24 cellular contexts compared by ENCODE assay signal in genomic region chr20:4697189-4697873, GRCh38. TPM values are rescaled to one million over a fixed set of nuclear protein-coding genes. Genes with fewer than 3 reads are reported as not detected.
DNase-seq lines count a peak whose midpoint lies in the region; ATAC-seq, FAIRE-seq and TF ChIP-seq lines count a peak whose summit lies in the region.
"Had no signal": no experiment of that assay in that cellular context is flagged by ENCODE, and none has a peak within 500 bp of the region (broad histone marks: within the 10 kb centered on the region; RNA-seq: fewer than 3 reads in every experiment).

No MANE protein-coding gene starts in this region.

- peak overlapping the region; percentile 13 to 95 (median 53) for H3K27ac Mint-ChIP-seq in CD4-positive, alpha-beta memory T cell
- H3K27ac Mint-ChIP-seq in activated T-helper 17 cell treated with anti-CD3 and anti-CD28 coated beads, Interleukin-2, amount 50 U/mL, for 72 hours: peak overlapping the region; percentile 74
- H3K27ac Mint-ChIP-seq in memory B cell: peak overlapping the region; percentile 2
- H3K27ac Mint-ChIP-seq: activated CD4-positive, alpha-beta T cell treated with anti-CD3 and anti-CD28 coated beads, Interleukin-2, amount 10 ng/mL, durations not matched to agents 24 days and 14 days had no signal

- CTCF ChIA-PET in A673 (lab: Charles Lee): interaction anchor here (0.5 to 1.2 kb wide), 2 partner anchors 43 to 1652 kb away, joined by 3 to 4 read pairs; no protein-coding TSS in a partner anchor
- CTCF ChIA-PET in CD4-positive, alpha-beta memory T cell (lab: Charles Lee; ENCODE audit: partially characterized antibody): interaction anchor here (0.7 to 1.7 kb wide), 5 partner anchors 9 to 84 kb away, joined by 3 to 5 read pairs (median 4); no protein-coding TSS in a partner anchor

- H3K4me1 Mint-ChIP-seq in CD4-positive, alpha-beta memory T cell: peaks cover 34 to 43% (median 39%) of the 10 kb centered on the region in 4 donors
- peaks cover 41% of the 10 kb centered on the region for H3K4me1 Mint-ChIP-seq in activated T-helper 17 cell treated with anti-CD3 and anti-CD28 coated beads, Interleukin-2, amount 50 U/mL, for 72 hours
- peaks cover 28% of the 10 kb centered on the region for H3K4me1 Mint-ChIP-seq in memory B cell

- no TSS peak for BruUV-seq in A673 (replicated peaks; lab: Mats Ljungman, UMichigan)

- H3K9me3 ChIP-seq in A673 (ENCODE audit: low read depth, low read length, poor library complexity, severe bottlenecking) (no peaks in the 10 kb centered on the region), small intestine (ENCODE audit: control insufficient read depth, low read depth) (no peaks in the 10 kb centered on the region)
- no peaks in the 10 kb centered on the region for H3K9me3 ChIP-seq in CD4-positive, alpha-beta memory T cell (ENCODE audit: control insufficient read depth in 1 of 2, low read length in 2 of 2)
- H3K9me3 ChIP-seq: gastrocnemius medialis, spleen, thoracic aorta had no signal

- no peak for ATAC-seq in activated T-helper 17 cell treated with anti-CD3 and anti-CD28 coated beads, Interleukin-2, amount 50 U/mL, for 72 hours (replicated peaks)
- ATAC-seq in memory B cell (ENCODE audit: low read depth): no peak
- ATAC-seq: activated T-cell treated with anti-CD3 and anti-CD28 coated beads, Interleukin-2, amount 50 U/mL, for 4 hours; gastrocnemius medialis; left cardiac atrium had no signal

- H3K27ac ChIP-seq in A673 (ENCODE audit: low read depth, low read length, poor library complexity, severe bottlenecking) (peak overlapping the region; percentile 21), small intestine (ENCODE audit: low read depth in 1 of 2, low read length in 1 of 2) (no peak overlapping the region)
- no peak overlapping the region for H3K27ac ChIP-seq in CD4-positive, alpha-beta memory T cell (ENCODE audit: low read depth, low read length)
- H3K27ac ChIP-seq: cardiac muscle cell, gastrocnemius medialis, spleen, thoracic aorta had no signal

- no peaks in the 10 kb centered on the region for H3K27me3 ChIP-seq in A673 (replicated peaks; ENCODE audit: insufficient read depth, low read depth, low read length, poor library complexity)
- no peaks in the 10 kb centered on the region for H3K27me3 ChIP-seq in CD4-positive, alpha-beta memory T cell (ENCODE audit: insufficient read depth, low read length)
- H3K27me3 ChIP-seq in small intestine (ENCODE audit: control insufficient read depth in 2 of 2, insufficient read depth in 2 of 2, low read length in 2 of 2): no peaks in the 10 kb centered on the region
- H3K27me3 ChIP-seq: cardiac muscle cell, gastrocnemius medialis, spleen had no signal

- H3K36me3 ChIP-seq in A673 (ENCODE audit: insufficient read depth, low read length, poor library complexity, severe bottlenecking): peaks cover 14% of the 10 kb centered on the region
- peaks cover 8% of the 10 kb centered on the region for H3K36me3 ChIP-seq in CD4-positive, alpha-beta memory T cell (ENCODE audit: insufficient read depth, low read length)
- peaks cover 0 to 9% of the 10 kb centered on the region in 2 donors for H3K36me3 ChIP-seq in small intestine (ENCODE audit: control insufficient read depth in 2 of 2, insufficient read depth in 2 of 2, low read length in 2 of 2)
- H3K36me3 ChIP-seq: cardiac muscle cell had no signal

- H3K4me1 ChIP-seq in A673 (ENCODE audit: insufficient read depth, low read length, poor library complexity, severe bottlenecking): peaks cover 19% of the 10 kb centered on the region
- peaks cover 26% of the 10 kb centered on the region for H3K4me1 ChIP-seq in CD4-positive, alpha-beta memory T cell (ENCODE audit: insufficient read depth, low read length)
- H3K4me1 ChIP-seq in small intestine (ENCODE audit: control insufficient read depth in 2 of 2, insufficient read depth in 1 of 2, low read depth in 1 of 2, low read length in 1 of 2): no peaks in the 10 kb centered on the region
- H3K4me1 ChIP-seq: spleen had no signal

- H3K27me3 Mint-ChIP-seq in CD4-positive, alpha-beta memory T cell: no peaks in the 10 kb centered on the region
- no peaks in the 10 kb centered on the region for H3K27me3 Mint-ChIP-seq in activated T-helper 17 cell treated with anti-CD3 and anti-CD28 coated beads, Interleukin-2, amount 50 U/mL, for 72 hours
- H3K27me3 Mint-ChIP-seq in memory B cell: no peaks in the 10 kb centered on the region
- H3K27me3 Mint-ChIP-seq: activated CD4-positive, alpha-beta T cell treated with anti-CD3 and anti-CD28 coated beads, Interleukin-2, amount 10 ng/mL, durations not matched to agents 24 days and 14 days had no signal

- intact Hi-C loops in A673 (cut with micrococcal nuclease; ENCODE audit: unreplicated experiment): no loop called here
- intact Hi-C loops in CD4-positive, alpha-beta memory T cell (cut with micrococcal nuclease): no loop called here

- no peak for TF ChIP-seq CTCF in A673 (conservative IDR thresholded peaks at IDR 0.05; ENCODE audit: low read depth, low read length)

- WGBS in small intestine, 3 donors: 85 to 93% (median 93%) methylated on average over 7 of the region's 7 CpGs

- peaks cover 41 to 62% of the 10 kb centered on the region in 2 donors for H3K36me3 Mint-ChIP-seq in CD4-positive, alpha-beta memory T cell
- H3K36me3 Mint-ChIP-seq in activated T-helper 17 cell treated with anti-CD3 and anti-CD28 coated beads, Interleukin-2, amount 50 U/mL, for 72 hours (ENCODE audit: low read depth): peaks cover 87% of the 10 kb centered on the region
- peaks cover 36% of the 10 kb centered on the region for H3K36me3 Mint-ChIP-seq in memory B cell

- POLR2A ChIA-PET in A673 (lab: Charles Lee; ENCODE audit: low non-redundant PET): no interaction called here
- POLR2A ChIA-PET in CD4-positive, alpha-beta memory T cell (lab: Charles Lee; ENCODE audit: partially characterized antibody): interaction anchor here (1.0 kb wide), 2 partner anchors 13 to 32 kb away, joined by 4 read pairs; no protein-coding TSS in a partner anchor

- DNase-seq in A673 (ENCODE audit: low spot score) (peak; percentile 76), memory B cell (ENCODE audit: low spot score in 2 of 2) (no peak), small intestine (no peak), NCI-H226 (no peak)
- no peak for DNase-seq in CD4-positive, alpha-beta memory T cell
- DNase-seq in effector CD4-positive, alpha-beta T cell: no peak
- DNase-seq: activated CD4-positive, alpha-beta T cell treated with anti-CD3 and anti-CD28 coated beads, Interleukin-2, amount 10 ng/mL, durations not matched to agents 24 days and 14 days; activated T-cell treated with anti-CD3 and anti-CD28 coated beads, Interleukin-2, amount 50 U/mL, for 4 hours; AML-193; EL; erythroblast; gastrocnemius medialis; Karpas-422; left cardiac atrium; midbrain; NCI-H1092; NCI-H526; spleen; SW 1271 had no signal

- no peak for FAIRE-seq in small intestine (lab: Jason Lieb, UNC)
- FAIRE-seq: TTC549 had no signal

- no peak overlapping the region for H3K4me3 ChIP-seq in A673 (ENCODE audit: low read depth, low read length, poor library complexity, severe bottlenecking)
- H3K4me3 ChIP-seq in CD4-positive, alpha-beta memory T cell (ENCODE audit: low read length in 2 of 2): no peak overlapping the region
- H3K4me3 ChIP-seq in small intestine (ENCODE audit: low read depth in 1 of 2, low read length in 2 of 2): no peak overlapping the region
- H3K4me3 ChIP-seq: cardiac muscle cell, gastrocnemius medialis, spleen, thoracic aorta had no signal

- no peaks in the 10 kb centered on the region for H3K9me3 Mint-ChIP-seq in CD4-positive, alpha-beta memory T cell
- no peaks in the 10 kb centered on the region for H3K9me3 Mint-ChIP-seq in activated T-helper 17 cell treated with anti-CD3 and anti-CD28 coated beads, Interleukin-2, amount 50 U/mL, for 72 hours
- no peaks in the 10 kb centered on the region for H3K9me3 Mint-ChIP-seq in memory B cell
- H3K9me3 Mint-ChIP-seq: activated T-cell treated with anti-CD3 and anti-CD28 coated beads, Interleukin-2, amount 50 U/mL, for 4 hours had no signal

- H3K4me3 Mint-ChIP-seq in CD4-positive, alpha-beta memory T cell: peak overlapping the region in 6 of 8 donors; percentile 12 to 73 (median 52)
- peak overlapping the region; percentile 40 for H3K4me3 Mint-ChIP-seq in activated T-helper 17 cell treated with anti-CD3 and anti-CD28 coated beads, Interleukin-2, amount 50 U/mL, for 72 hours
- H3K4me3 Mint-ChIP-seq in memory B cell: no peak overlapping the region
- H3K4me3 Mint-ChIP-seq: activated CD4-positive, alpha-beta T cell treated with anti-CD3 and anti-CD28 coated beads, Interleukin-2, amount 10 ng/mL, durations not matched to agents 24 days and 14 days; activated T-cell treated with anti-CD3 and anti-CD28 coated beads, Interleukin-2, amount 50 U/mL, for 4 hours had no signal

RNA-seq across cellular contexts. Expression of gene PRNP, which starts 11.1 kb away (rescaled TPM):
- total RNA-seq in A673 (2021): 86.9 and 117 TPM in 2 replicates
- 10 to 100 TPM; 64.1 to 67.6 TPM for total RNA-seq in CD4-positive, alpha-beta memory T cell
- polyA plus RNA-seq in CD4-positive, alpha-beta memory T cell: 100 to 1,000 TPM; 130 to 160 TPM
- total RNA-seq in activated T-helper 17 cell treated with anti-CD3 and anti-CD28 coated beads, Interleukin-2, amount 50 U/mL, for 72 hours: 10 to 100 TPM; 46.9 to 52.3 TPM
- polyA plus RNA-seq in small intestine: 10 to 100 TPM in 2 of 3 donors, 1 to 10 TPM in 1; 6.0 to 39.8 (median 13.0) TPM

RNA-seq across cellular contexts. Expression of gene PRND, which starts 24.4 kb away (rescaled TPM):
- total RNA-seq in A673 (2021): 0.09 TPM in 1 of 2 replicates, not detected in the other
- not detected for total RNA-seq in CD4-positive, alpha-beta memory T cell
- under 1 TPM in 1 of 2 donors, not detected in 1; 0.04 TPM for polyA plus RNA-seq in CD4-positive, alpha-beta memory T cell
- total RNA-seq in activated T-helper 17 cell treated with anti-CD3 and anti-CD28 coated beads, Interleukin-2, amount 50 U/mL, for 72 hours: not detected
- not detected for polyA plus RNA-seq in small intestine
- total RNA-seq: activated CD4-positive, alpha-beta T cell treated with anti-CD3 and anti-CD28 coated beads, Interleukin-2, amount 10 ng/mL, durations not matched to agents 24 days and 14 days; activated T-cell treated with anti-CD3 and anti-CD28 coated beads, Interleukin-2, amount 50 U/mL, for 4 hours; gastrocnemius medialis; left cardiac atrium; spleen; thoracic aorta had no signal
- polyA plus RNA-seq: cardiac muscle cell, neural cell had no signal

Comparison
In these comparisons a context has a peak if more than half of its experiments do, and no peak if none do; other contexts are left out.
1. H3K27ac Mint-ChIP-seq: peak in every context shown above with its lines; median percentile 74 in activated T-helper 17 cell treated with anti-CD3 and anti-CD28 coated beads, Interleukin-2, amount 50 U/mL, for 72 hours; 53 in CD4-positive, alpha-beta memory T cell; 2 in memory B cell.